In genomic region chr10:119701861-119702260, GRCh38 we compare ENCODE assay signal across 13 cellular contexts.
DNase-seq lines count a peak whose midpoint lies in the region; ATAC-seq and TF ChIP-seq lines count a peak whose summit lies in the region.
"Had no signal": no experiment of that assay in that cellular context is flagged by ENCODE, and none has a peak within 500 bp of the region (broad histone marks: within the 10 kb centered on the region; RNA-seq: fewer than 3 reads in every experiment).

No MANE protein-coding gene starts in this region.

- peaks cover 6% of the 10 kb centered on the region for H3K4me1 ChIP-seq in RWPE2 (ENCODE audit: insufficient read depth, poor library complexity, severe bottlenecking)

- POLR2A ChIA-PET in GM10248 (lab: Yijun Ruan, JAX): interaction anchor here (0.6 to 1.6 kb wide), 7 partner anchors 9 to 170 kb away, joined by 3 to 11 read pairs (median 4); partner anchors contain the start of genes INPP5F and MCMBP

- peak; percentile 42 for DNase-seq in activated effector memory CD4-positive, alpha-beta T cell treated with anti-CD3 and anti-CD28 coated beads, Interleukin-2, amount 50 U/mL, for 16 hours
- DNase-seq in activated effector memory CD4-positive, alpha-beta T cell treated with Interleukin-2 at 50 U/mL for 16 hours: no peak
- DNase-seq in RWPE2 (ENCODE audit: low spot score): no peak
- peak; percentile 52 for DNase-seq in choroid plexus epithelial cell (ENCODE audit: low read depth)
- peak; percentile 73 for DNase-seq in pons (ENCODE audit: low spot score)
- DNase-seq in islet precursor cell: no peak
- DNase-seq in GM10248 (ENCODE audit: extremely low spot score): no peak
- no peak for DNase-seq in NCI-H1436 treated with DMSO at 0.1 percent for 48 hours (lab: John Stamatoyannopoulos, UW)
- DNase-seq: activated CD8-positive, alpha-beta memory T cell treated with anti-CD3 and anti-CD28 coated beads, Interleukin-2, amount 10 ng/mL, durations not matched to agents 7 days and 5 days; mucosa of descending colon; NCI-H1048; RPMI8226; stimulated activated CD4-positive, alpha-beta T cell treated with anti-CD3 and anti-CD28 coated beads, Interleukin-1b, Interleukin-23, amount 100 ng/mL, for 48 hours had no signal

- no peaks in the 10 kb centered on the region for H3K9me3 ChIP-seq in RWPE2 (ENCODE audit: severe bottlenecking)
- H3K9me3 ChIP-seq: mucosa of descending colon had no signal

- TF ChIP-seq CTCF in RWPE2 (IDR thresholded peaks at IDR 0.05; ENCODE audit: poor library complexity, severe bottlenecking): no peak
- TF ChIP-seq CTCF in choroid plexus epithelial cell (conservative IDR thresholded peaks at IDR 0.05; ENCODE audit: low read depth, low read length): no peak
- TF ChIP-seq CTCF in GM10248 (IDR thresholded peaks at IDR 0.05; ENCODE audit: control extremely low read depth, extremely low read depth, low read depth, missing control alignments): no peak

- H3K27ac ChIP-seq in RWPE2 (ENCODE audit: poor library complexity, severe bottlenecking): no peak overlapping the region

- CTCF ChIA-PET in GM10248 (lab: Yijun Ruan, JAX): interaction anchor here (1.0 to 6.1 kb wide), 4 partner anchors 9 to 160 kb away, joined by 3 to 46 read pairs (median 12); partner anchors contain the start of gene INPP5F

- no peaks in the 10 kb centered on the region for H3K36me3 ChIP-seq in RWPE2 (ENCODE audit: low read depth)

- H3K27me3 ChIP-seq in RWPE2 (ENCODE audit: insufficient read depth, poor library complexity, severe bottlenecking): no peaks in the 10 kb centered on the region

- H3K4me3 ChIP-seq in RWPE2 (ENCODE audit: severe bottlenecking) (no peak overlapping the region), choroid plexus epithelial cell (ENCODE audit: low read depth, low read length) (no peak overlapping the region)
- H3K4me3 ChIP-seq: mucosa of descending colon had no signal

- ATAC-seq in RWPE2 (ENCODE audit: low read depth): peak; percentile 59
- ATAC-seq: activated CD8-positive, alpha-beta memory T cell treated with anti-CD3 and anti-CD28 coated beads, Interleukin-2, amount 10 ng/mL, durations not matched to agents 7 days and 5 days; mucosa of descending colon had no signal

Comparison
In these comparisons a context has a peak if more than half of its experiments do, and no peak if none do; other contexts are left out.
1. DNase-seq: peak in activated effector memory CD4-positive, alpha-beta T cell treated with anti-CD3 and anti-CD28 coated beads, Interleukin-2, amount 50 U/mL, for 16 hours (single experiment), choroid plexus epithelial cell (single experiment) and pons (single experiment); none in activated effector memory CD4-positive, alpha-beta T cell treated with Interleukin-2 at 50 U/mL for 16 hours (single experiment), RWPE2 (single experiment), islet precursor cell (single experiment), GM10248 (single experiment) and NCI-H1436 treated with DMSO at 0.1 percent for 48 hours (single experiment).